ENCODE assay signal across 8 cellular contexts in the genomic region with DNA sequence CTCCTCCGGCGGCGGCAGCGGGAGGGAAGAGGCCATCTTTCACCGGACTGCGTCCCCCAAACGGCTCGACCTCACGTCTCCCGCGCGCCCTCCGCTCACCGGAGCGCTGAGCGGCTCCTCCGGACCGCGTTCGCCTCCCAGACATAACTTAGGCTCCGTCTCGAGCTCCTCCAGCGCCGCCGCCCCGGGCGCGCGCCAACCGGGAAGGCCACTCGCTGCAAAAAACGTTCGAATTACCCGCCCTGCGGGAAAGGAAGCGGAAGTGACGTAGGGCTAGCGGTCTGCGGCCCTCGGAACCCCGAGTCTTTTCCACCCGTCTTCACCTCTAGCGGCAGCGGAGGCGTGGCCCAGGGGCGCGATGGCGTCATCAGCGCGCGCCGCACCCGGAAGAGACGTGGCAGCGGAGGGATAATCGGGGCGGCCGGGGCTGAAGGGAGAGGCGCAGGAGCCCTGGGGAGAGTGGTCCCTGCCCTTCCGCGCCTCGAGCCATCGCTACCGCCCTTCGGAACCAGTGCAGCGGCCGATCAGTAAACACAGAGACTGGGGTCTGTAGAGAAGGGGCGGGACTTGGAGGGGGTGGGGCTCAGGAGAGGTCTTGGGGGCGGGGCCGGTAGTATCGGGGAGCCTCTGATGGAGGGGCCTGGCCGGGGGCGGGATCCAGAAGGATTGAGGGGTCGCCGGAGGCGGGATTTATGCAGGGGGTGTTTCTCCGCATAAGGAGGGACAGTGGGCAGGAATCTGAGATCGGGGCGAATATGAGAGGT. TPM values are rescaled to one million over a fixed set of nuclear protein-coding genes. Genes with fewer than 3 reads are reported as not detected.
A peak's percentile ranks its signal among the peaks of the same experiment; 100 is the strongest.
DNase-seq lines count a peak whose midpoint lies in the region; ATAC-seq and TF ChIP-seq lines count a peak whose summit lies in the region.

TSS of gene CDCA5 (minus strand) at position 207 of the 764 bp plus-strand sequence. CDS start at position 145, 62 bp downstream.
TSS of gene ZFPL1 (plus strand) at position 389 of the 764 bp plus-strand sequence. CDS start 477 bp downstream, outside the sequence.

- no peak for TF ChIP-seq CTCF in PC-9 (conservative IDR thresholded peaks at IDR 0.05)
- no peak for TF ChIP-seq CTCF in mucosa of descending colon (IDR thresholded peaks at IDR 0.05)

- H2AFZ ChIP-seq in PC-9: peak within 1 kb of the TSS; percentile 90

- CTCF ChIA-PET in PC-9 (lab: Charles Lee): no interaction called here

- intact Hi-C loops in PC-9 (cut with micrococcal nuclease; ENCODE audit: unreplicated experiment) (loop anchor here (1.0 to 5.0 kb wide), 2 partner anchors 12 to 42 kb away; partner anchors contain the start of genes SAC3D1 and VPS51), mucosa of descending colon (cut with DNase I, micrococcal nuclease) (no loop called here)

- H3K4me1 ChIP-seq in PC-9 (replicated peaks; ENCODE audit: insufficient read depth) (peaks cover 17% of the 10 kb centered on the region), mucosa of descending colon (ENCODE audit: low read depth) (peaks cover 16% of the 10 kb centered on the region)

- POLR2A ChIA-PET in PC-9 (lab: Charles Lee; ENCODE audit: unreplicated experiment): no interaction called here

- H3K79me2 ChIP-seq in PC-9 (ENCODE audit: low read depth): peaks cover 49% of the 10 kb centered on the region

- peak within 1 kb of the TSS; percentile 82 for H3K27ac ChIP-seq in PC-9
- peak within 1 kb of the TSS; percentile 71 for H3K27ac ChIP-seq in epithelial cell of prostate

- no peaks in the 10 kb centered on the region for H3K9me2 ChIP-seq in PC-9 (ENCODE audit: insufficient read depth)

- no TSS peak for BruUV-seq in PC-9 (replicated peaks; lab: Mats Ljungman, UMichigan)

- H3K4me3 ChIP-seq in PC-9: peak within 1 kb of the TSS; percentile 82
- peak within 1 kb of the TSS; percentile 54 for H3K4me3 ChIP-seq in mucosa of descending colon

- peaks cover 7% of the 10 kb centered on the region for H3F3A ChIP-seq in PC-9 (ENCODE audit: insufficient read depth, low read depth)

- in situ Hi-C loops in KBM-7 (cut with MboI; ENCODE audit: low pct_unique_long_range_greater_than_20kb, low sequenced_read_pairs): no loop called here

- H3K9me3 ChIP-seq in PC-9 (ENCODE audit: insufficient read depth, low read depth) (no peaks in the 10 kb centered on the region), mucosa of descending colon (no peaks in the 10 kb centered on the region)

- DNase-seq in DMS153 (lab: John Stamatoyannopoulos, UW) (peak; percentile 93), KBM-7 (peak; percentile 97), PC-9 (peak; percentile 89 to 97), epithelial cell of prostate (ENCODE audit: low read depth, low spot score) (peak; percentile 78), mucosa of descending colon (peak; percentile 96 to 97 (median 97))
- DNase-seq in activated T-cell treated with anti-CD3 and anti-CD28 coated beads, Interleukin-2, amount 50 U/mL, for 1 hour: peak; percentile 96
- peak; percentile 95 to 97 for DNase-seq in stimulated activated CD8-positive, alpha-beta memory T cell treated with anti-CD3 and anti-CD28 coated beads, Interleukin-4, amount 100 ng/mL, for 1 hour (ENCODE audit: low read depth in 2 of 2, low spot score in 1 of 2)

- ATAC-seq in GM21619 (IDR thresholded peaks at IDR 0.05; ENCODE audit: unreplicated experiment) (peak; percentile 73), mucosa of descending colon (peak; percentile 99)

- H3K27me3 ChIP-seq in PC-9 (ENCODE audit: insufficient read depth, low read depth): no peaks in the 10 kb centered on the region

- peaks cover 20% of the 10 kb centered on the region for H3K36me3 ChIP-seq in PC-9 (ENCODE audit: low read depth)
- H3K36me3 ChIP-seq in mucosa of descending colon (ENCODE audit: low read depth): peaks cover 11% of the 10 kb centered on the region

- H3K4me2 ChIP-seq in PC-9: peak within 1 kb of the TSS; percentile 93

- no peaks in the 10 kb centered on the region for H4K20me1 ChIP-seq in PC-9 (ENCODE audit: insufficient read depth)

RNA-seq across cellular contexts. Expression of gene CDCA5, which starts in this region (rescaled TPM):
- total RNA-seq in PC-9 (2021) (86.4 and 97.8 TPM in 2 replicates), mucosa of descending colon (10 to 100 TPM in 1 of 3 donors, 1 to 10 TPM in 2; 2.9 to 14.6 (median 4.8) TPM)

RNA-seq across cellular contexts. Expression of gene ZFPL1, which starts in this region (rescaled TPM):
- total RNA-seq in PC-9 (2021) (63.6 and 68.2 TPM in 2 replicates), mucosa of descending colon (10 to 100 TPM; 36.3 to 50.6 (median 42.6) TPM)

Comparison
In these comparisons a context has a peak if more than half of its experiments do, and no peak if none do; other contexts are left out.
1. Peak in every context shown above with its lines: DNase-seq, ATAC-seq, H3K4me3 ChIP-seq and H3K27ac ChIP-seq.